Comparison of ENCODE assay signal across 8 cellular contexts in the genomic region with DNA sequence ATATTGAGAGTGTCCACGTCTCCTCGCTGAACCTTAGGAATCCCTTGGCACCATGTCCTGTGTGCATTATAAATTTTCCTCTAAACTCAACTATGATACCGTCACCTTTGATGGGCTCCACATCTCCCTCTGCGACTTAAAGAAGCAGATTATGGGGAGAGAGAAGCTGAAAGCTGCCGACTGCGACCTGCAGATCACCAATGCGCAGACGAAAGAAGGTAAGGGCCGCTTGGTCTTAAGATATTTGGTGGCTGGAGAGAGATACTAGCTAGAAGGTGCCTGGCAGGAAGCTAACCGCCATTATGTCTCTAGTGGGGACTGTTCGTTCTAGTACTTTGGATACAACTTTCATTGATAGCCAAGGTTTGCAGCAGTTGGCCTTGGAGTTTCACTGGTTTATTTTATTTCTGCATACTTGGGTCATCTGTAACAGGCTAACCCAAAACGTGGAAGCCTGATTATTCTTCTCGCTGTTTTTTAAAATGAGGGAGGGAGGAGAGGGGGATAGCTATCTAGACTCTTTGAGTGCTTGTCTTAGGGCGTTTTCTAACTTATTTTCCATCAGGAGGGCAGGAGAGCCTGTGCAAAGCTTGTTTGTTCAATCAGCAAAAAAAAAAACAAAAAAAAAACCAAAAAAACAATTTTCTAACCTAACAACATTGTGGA. TPM values are rescaled to one million over a fixed set of nuclear protein-coding genes. Genes with fewer than 3 reads are reported as not detected.
DNase-seq lines count a peak whose midpoint lies in the region; ATAC-seq and TF ChIP-seq lines count a peak whose summit lies in the region.

No MANE protein-coding gene starts in this region.

- POLR2A ChIA-PET in GM10248 (lab: Yijun Ruan, JAX): interaction anchor here (0.7 to 1.1 kb wide), 2 partner anchors 9 to 1023 kb away, joined by 3 to 4 read pairs; no protein-coding TSS in a partner anchor
- POLR2A ChIA-PET in PC-3 (lab: Charles Lee; ENCODE audit: unreplicated experiment): no interaction called here

- peak; percentile 18 for DNase-seq in GM10248 (ENCODE audit: extremely low spot score)
- DNase-seq in PC-3: peak; percentile 21
- DNase-seq in cardiac fibroblast (ENCODE audit: low read depth in 2 of 2): peak in 1 of 2 donors; percentile 35
- DNase-seq in lung microvascular endothelial cell (ENCODE audit: low read depth in 2 of 2): peak; percentile 18 to 35
- no peak for DNase-seq in upper lobe of left lung
- DNase-seq in occipital lobe (lab: John Stamatoyannopoulos, UW): no peak
- DNase-seq in GDM1 (lab: John Stamatoyannopoulos, UW): no peak

- peaks cover 29% of the 10 kb centered on the region for H3K4me1 ChIP-seq in PC-3 (ENCODE audit: insufficient read depth, low read length)
- H3K4me1 ChIP-seq in upper lobe of left lung: peaks cover 33 to 45% (median 41%) of the 10 kb centered on the region in 4 donors

- no peak for TF ChIP-seq POLR2A in upper lobe of left lung (IDR thresholded peaks at IDR 0.05)

- H3F3A ChIP-seq in PC-3 (ENCODE audit: low read length, unreplicated experiment): no peaks in the 10 kb centered on the region

- CTCF ChIA-PET in GM10248 (lab: Yijun Ruan, JAX) (interaction anchor here (0.7 to 4.2 kb wide), 3 partner anchors 9 to 13 kb away, joined by 3 to 20 read pairs (median 7); no protein-coding TSS in a partner anchor), PC-3 (lab: Charles Lee) (interaction anchor here (2.2 kb wide), 1 partner anchor 23 kb away, joined by 7 read pairs; no protein-coding TSS in a partner anchor)

- no peak for TF ChIP-seq CTCF in 22Rv1 (IDR thresholded peaks at IDR 0.05)
- TF ChIP-seq CTCF in GM10248 (IDR thresholded peaks at IDR 0.05; ENCODE audit: control extremely low read depth, extremely low read depth, low read depth, missing control alignments): no peak
- no peak for TF ChIP-seq CTCF in PC-3 (conservative IDR thresholded peaks at IDR 0.05; ENCODE audit: low read depth, low read length)
- TF ChIP-seq CTCF in cardiac fibroblast (IDR thresholded peaks at IDR 0.05; ENCODE audit: low read depth, low read length): no peak
- TF ChIP-seq CTCF in upper lobe of left lung (IDR thresholded peaks at IDR 0.05): no peak

- H3K9ac ChIP-seq in PC-3 (ENCODE audit: low read length): peak overlapping the region; percentile 100

- H4K20me1 ChIP-seq in PC-3 (ENCODE audit: low read length): peaks cover 56% of the 10 kb centered on the region

- H3K27me3 ChIP-seq in PC-3 (ENCODE audit: low read length) (no peaks in the 10 kb centered on the region), upper lobe of left lung (no peaks in the 10 kb centered on the region)

- H3K4me2 ChIP-seq in PC-3 (ENCODE audit: low read length): peak overlapping the region; percentile 81

- no peak for TF ChIP-seq EP300 in upper lobe of left lung (IDR thresholded peaks at IDR 0.05)

- intact Hi-C loops in PC-3 (cut with micrococcal nuclease): no loop called here

- H3K27ac ChIP-seq in 22Rv1 (peak overlapping the region; percentile 85), PC-3 (ENCODE audit: low read length) (peak overlapping the region; percentile 88), upper lobe of left lung (peak overlapping the region; percentile 97 to 100 (median 100))

- no peaks in the 10 kb centered on the region for H3K9me2 ChIP-seq in PC-3 (replicated peaks; ENCODE audit: low read length)

- ATAC-seq in PC-3: no peak
- no peak for ATAC-seq in upper lobe of left lung (ENCODE audit: low FRiP score in 2 of 2)

- BruUV-seq in PC-3 (replicated peaks; lab: Mats Ljungman, UMichigan): TSS peak; percentile 32

- peaks cover 64% of the 10 kb centered on the region for H3K79me2 ChIP-seq in PC-3 (ENCODE audit: low read length)

- 1 to 2% methylated on average over 14 of the region's 14 CpGs for WGBS in upper lobe of left lung, 2 donors

- peak overlapping the region; percentile 94 for H3K4me3 ChIP-seq in PC-3 (ENCODE audit: low read length)
- peak overlapping the region; percentile 84 to 85 for H3K4me3 ChIP-seq in cardiac fibroblast (replicated peaks in 1 of 2; ENCODE audit: low read depth in 2 of 2, low read length in 2 of 2)
- H3K4me3 ChIP-seq in upper lobe of left lung: peak overlapping the region; percentile 67 to 93 (median 84)

- H3K36me3 ChIP-seq in PC-3 (ENCODE audit: low read depth, low read length): peaks cover 25% of the 10 kb centered on the region
- H3K36me3 ChIP-seq in upper lobe of left lung: no peaks in the 10 kb centered on the region

- H2AFZ ChIP-seq in PC-3 (ENCODE audit: low read length): no peak overlapping the region

- H3K9me3 ChIP-seq in PC-3 (ENCODE audit: low read length) (no peaks in the 10 kb centered on the region), upper lobe of left lung (no peaks in the 10 kb centered on the region)

RNA-seq across cellular contexts. Expression of gene RBBP6, which starts 1.3 kb away (rescaled TPM):
- total RNA-seq in PC-3 (2014; rRNA removed) (38.4 and 59.0 TPM in 2 replicates), lung microvascular endothelial cell (8.9 and 11.3 TPM in 2 replicates), upper lobe of left lung (10 to 100 TPM; 40.9 to 79.5 (median 45.4) TPM), occipital lobe (47.6 TPM)

Comparison
In these comparisons a context has a peak if more than half of its experiments do, and no peak if none do; other contexts are left out.
1. DNase-seq: peak in GM10248 (single experiment), PC-3 (single experiment) and lung microvascular endothelial cell (2 of 2); none in upper lobe of left lung (0 of 2), occipital lobe (single experiment) and GDM1 (single experiment).
2. Peak in every context shown above with its lines, with median percentiles within 50 percentile points of each other: H3K27ac ChIP-seq and H3K4me3 ChIP-seq.